20 cellular contexts compared by ENCODE assay signal in the genomic region with DNA sequence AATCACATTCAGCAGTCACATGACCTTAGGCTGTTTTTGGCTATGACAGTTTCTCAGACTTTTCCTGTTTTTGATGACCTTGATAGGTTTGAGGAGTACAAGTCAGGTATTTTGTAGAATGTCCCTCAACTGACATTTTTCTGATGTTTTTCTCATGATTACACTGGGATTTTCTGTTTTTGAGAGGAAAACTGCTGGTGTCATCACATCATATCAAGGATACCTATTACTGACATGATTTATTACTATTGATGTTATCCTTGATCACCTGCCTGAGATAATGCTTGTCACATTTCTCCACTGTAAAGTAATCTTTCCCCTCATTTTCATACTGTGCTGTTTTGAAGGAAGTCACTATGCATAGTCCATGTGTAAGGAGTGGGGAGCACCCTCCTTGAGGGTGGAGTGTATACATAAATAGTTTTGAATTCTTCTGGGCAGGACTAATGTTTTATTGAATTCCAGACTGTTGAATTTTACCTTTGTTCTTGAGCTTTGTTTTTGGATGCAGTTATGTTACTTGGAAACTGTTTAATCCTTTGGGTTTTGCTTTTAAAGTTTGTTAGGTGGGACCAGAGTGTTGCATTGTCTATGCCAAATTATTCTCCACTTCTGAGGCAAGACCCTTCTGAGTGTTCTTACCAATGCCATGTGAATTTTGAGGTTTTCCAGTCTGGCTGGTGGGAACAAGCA.
DNase-seq lines count a peak whose midpoint lies in the region; ATAC-seq, FAIRE-seq and TF ChIP-seq lines count a peak whose summit lies in the region.
"Had no signal": no experiment of that assay in that cellular context is flagged by ENCODE, and none has a peak within 500 bp of the region (broad histone marks: within the 10 kb centered on the region; RNA-seq: fewer than 3 reads in every experiment).

No MANE protein-coding gene starts in this region.

- H3K36me3 ChIP-seq in astrocyte (ENCODE audit: insufficient read depth, low read length), result no peaks in the 10 kb centered on the region

- H3K27me3 Mint-ChIP-seq in astrocyte (ENCODE audit: low read depth, unreplicated experiment), result no peaks in the 10 kb centered on the region

- DNase-seq in AG10803 (ENCODE audit: low read depth), result peak; percentile 84
- DNase-seq in HCEC 1CT, result peak; percentile 2
- peak; percentile 47 for DNase-seq in astrocyte (ENCODE audit: low read depth)
- peak; percentile 17 for DNase-seq in retinal pigment epithelial cell (ENCODE audit: low read depth)
- no peak for DNase-seq in HPDE6-E6E7 (ENCODE audit: extremely low spot score)
- DNase-seq in stimulated activated CD4-positive, alpha-beta T cell treated with anti-CD3 and anti-CD28 coated beads, Interleukin-15, amount 100 ng/mL, for 24 hours, result no peak
- DNase-seq: AML-193, DMS79, HFFc6, MV-4-11, NCI-H1694 treated with DMSO at 0.1 percent for 48 hours, NCI-H2227 treated with DMSO at 0.1 percent for 48 hours, NCI-H510A treated with DMSO at 0.1 percent for 48 hours, NCI-H774, SHP77, SK-N-SH had no signal

- no peaks in the 10 kb centered on the region for H3K27me3 ChIP-seq in astrocyte (ENCODE audit: insufficient read depth, low read length)

- no peaks in the 10 kb centered on the region for H3K9me3 ChIP-seq in astrocyte (ENCODE audit: insufficient read depth, low read depth, low read length)
- H3K9me3 ChIP-seq: A549, SK-N-SH had no signal

- no peaks in the 10 kb centered on the region for H3K79me2 ChIP-seq in astrocyte (ENCODE audit: insufficient read depth, low read length)

- H2AFZ ChIP-seq in astrocyte (ENCODE audit: low read depth, low read length), result no peak overlapping the region

- H3K4me3 Mint-ChIP-seq in astrocyte (ENCODE audit: unreplicated experiment), result no peak overlapping the region
- H3K4me3 Mint-ChIP-seq: CD14-positive monocyte, HFFc6 had no signal

- H3K9ac ChIP-seq in astrocyte (ENCODE audit: low read length), result no peak overlapping the region
- H3K9ac ChIP-seq: SK-N-SH had no signal

- no peak overlapping the region for H3K4me2 ChIP-seq in astrocyte (ENCODE audit: low read length)
- H3K4me2 ChIP-seq: A549, SK-N-SH had no signal

- no peak overlapping the region for H3K27ac ChIP-seq in astrocyte (ENCODE audit: low read depth, low read length)
- H3K27ac ChIP-seq: A549 had no signal

- no peaks in the 10 kb centered on the region for H3K36me3 Mint-ChIP-seq in astrocyte (ENCODE audit: low read depth, unreplicated experiment)
- H3K36me3 Mint-ChIP-seq: CD14-positive monocyte had no signal

- H3K4me3 ChIP-seq in AG10803 (ENCODE audit: low read length), result no peak overlapping the region
- H3K4me3 ChIP-seq in astrocyte (ENCODE audit: insufficient read depth, low read depth, low read length), result no peak overlapping the region
- no peak overlapping the region for H3K4me3 ChIP-seq in retinal pigment epithelial cell (ENCODE audit: low read length)
- H3K4me3 ChIP-seq: A549 had no signal

- H3K4me1 ChIP-seq in astrocyte (ENCODE audit: insufficient read depth, low read length), result peaks cover 10% of the 10 kb centered on the region
- H3K4me1 ChIP-seq: A549 had no signal

- H3K4me1 Mint-ChIP-seq in astrocyte (ENCODE audit: low read depth, unreplicated experiment), result peaks cover 11% of the 10 kb centered on the region
- H3K4me1 Mint-ChIP-seq: CD14-positive monocyte had no signal

- peaks cover 2% of the 10 kb centered on the region for H3K9me3 Mint-ChIP-seq in astrocyte (ENCODE audit: unreplicated experiment)

- H3K27ac Mint-ChIP-seq in astrocyte (ENCODE audit: unreplicated experiment), result no peak overlapping the region
- H3K27ac Mint-ChIP-seq: HFFc6 had no signal

- H4K20me1 ChIP-seq in astrocyte (ENCODE audit: insufficient read depth, low read length), result no peaks in the 10 kb centered on the region

- no peak for ATAC-seq in HG03354 (IDR thresholded peaks at IDR 0.05; ENCODE audit: poor library complexity, severe bottlenecking, unreplicated experiment)
- ATAC-seq: A549 had no signal

- FAIRE-seq in astrocyte (lab: Jason Lieb, UNC), result peak; percentile 59
- FAIRE-seq: A549, H1 had no signal

- TF ChIP-seq CTCF in AG10803 (conservative IDR thresholded peaks at IDR 0.05; ENCODE audit: low read length) (no peak), astrocyte (IDR thresholded peaks at IDR 0.05; ENCODE audit: insufficient read depth, low read depth, low read length) (no peak), retinal pigment epithelial cell (conservative IDR thresholded peaks at IDR 0.05; ENCODE audit: low read depth, low read length) (no peak)

Comparison
In these comparisons a context has a peak if more than half of its experiments do, and no peak if none do; other contexts are left out.
1. DNase-seq: peak in AG10803 (single experiment), HCEC 1CT (single experiment), astrocyte (single experiment) and retinal pigment epithelial cell (single experiment); none in HPDE6-E6E7 (single experiment) and stimulated activated CD4-positive, alpha-beta T cell treated with anti-CD3 and anti-CD28 coated beads, Interleukin-15, amount 100 ng/mL, for 24 hours (single experiment).